In the genomic region with DNA sequence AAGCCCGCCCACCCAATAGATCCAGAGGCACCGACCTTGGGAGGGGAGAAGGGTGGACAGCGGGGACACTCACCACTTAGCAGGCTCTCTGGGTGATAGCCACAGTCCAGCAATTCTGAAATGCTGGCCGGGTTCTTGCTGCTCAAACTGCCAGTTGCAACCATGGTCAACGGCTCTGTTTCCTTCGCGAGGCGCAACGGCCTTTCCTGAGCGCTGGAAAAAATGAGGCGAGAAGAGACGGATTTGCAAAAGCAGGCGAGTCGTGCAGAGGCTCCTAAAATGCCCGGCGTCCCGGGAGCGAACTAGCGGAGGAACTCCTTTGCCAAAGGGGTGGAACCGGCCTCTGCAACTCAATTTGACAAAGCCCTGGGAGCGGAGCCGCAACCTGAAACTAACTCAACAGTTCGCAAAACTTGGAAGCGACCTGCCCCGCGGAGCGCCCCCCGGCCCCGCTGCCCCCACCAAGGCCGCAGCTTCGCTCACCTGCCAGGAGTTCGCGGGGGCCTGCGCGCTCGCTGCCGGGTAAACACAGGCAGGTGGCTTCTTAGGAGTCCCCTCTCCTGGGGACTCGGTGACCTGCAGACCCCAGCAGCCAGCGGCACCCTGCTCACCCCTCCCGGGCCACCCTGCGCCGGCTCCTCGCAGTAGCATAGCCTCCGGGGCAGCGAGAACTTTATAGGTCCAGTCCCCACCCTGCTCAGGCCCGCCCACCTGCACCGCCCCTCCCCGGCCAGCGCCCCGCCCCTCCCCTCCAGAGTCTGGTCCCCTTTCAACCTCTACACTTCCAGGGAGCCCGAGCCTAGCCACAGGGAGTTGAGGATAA, we compare ENCODE assay signal across 8 cellular contexts. TPM values are rescaled to one million over a fixed set of nuclear protein-coding genes. Genes with fewer than 3 reads are reported as not detected.
DNase-seq lines count a peak whose midpoint lies in the region; ATAC-seq and TF ChIP-seq lines count a peak whose summit lies in the region.

A gene with protein sequence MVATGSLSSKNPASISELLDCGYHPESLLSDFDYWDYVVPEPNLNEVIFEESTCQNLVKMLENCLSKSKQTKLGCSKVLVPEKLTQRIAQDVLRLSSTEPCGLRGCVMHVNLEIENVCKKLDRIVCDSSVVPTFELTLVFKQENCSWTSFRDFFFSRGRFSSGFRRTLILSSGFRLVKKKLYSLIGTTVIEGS (minus strand): TSS at position 649 of the 823 bp plus-strand sequence. CDS start 485 bp downstream, at position 164.

- H3K4me1 Mint-ChIP-seq in stimulated activated effector memory CD8-positive, alpha-beta T cell treated with anti-CD3 and anti-CD28 coated beads, Interleukin-12 subunit alpha, Interleukin-12 subunit beta, amount 100 ng/mL, for 72 hours, result peaks cover 18% of the 10 kb centered on the region

- H3K4me3 Mint-ChIP-seq in stimulated activated effector memory CD8-positive, alpha-beta T cell treated with anti-CD3 and anti-CD28 coated beads, Interleukin-12 subunit alpha, Interleukin-12 subunit beta, amount 100 ng/mL, for 72 hours, result peak within 1 kb of the TSS; percentile 74

- ATAC-seq in left colon (peak; percentile 86), HG03378 (IDR thresholded peaks at IDR 0.05; ENCODE audit: unreplicated experiment) (no peak)
- ATAC-seq in stimulated activated effector memory CD8-positive, alpha-beta T cell treated with anti-CD3 and anti-CD28 coated beads, Interleukin-12 subunit alpha, Interleukin-12 subunit beta, amount 100 ng/mL, for 72 hours, result peak; percentile 73

- H3K36me3 Mint-ChIP-seq in stimulated activated effector memory CD8-positive, alpha-beta T cell treated with anti-CD3 and anti-CD28 coated beads, Interleukin-12 subunit alpha, Interleukin-12 subunit beta, amount 100 ng/mL, for 72 hours, result no peaks in the 10 kb centered on the region

- no peaks in the 10 kb centered on the region for H3K9me3 Mint-ChIP-seq in stimulated activated effector memory CD8-positive, alpha-beta T cell treated with anti-CD3 and anti-CD28 coated beads, Interleukin-12 subunit alpha, Interleukin-12 subunit beta, amount 100 ng/mL, for 72 hours

- H3K4me3 ChIP-seq in cardiac fibroblast (replicated peaks in 1 of 2; ENCODE audit: low read depth in 2 of 2, low read length in 2 of 2), result peak within 1 kb of the TSS; percentile 53 to 59

- H3K27ac Mint-ChIP-seq in stimulated activated effector memory CD8-positive, alpha-beta T cell treated with anti-CD3 and anti-CD28 coated beads, Interleukin-12 subunit alpha, Interleukin-12 subunit beta, amount 100 ng/mL, for 72 hours, result no peak within 1 kb of the TSS

- peak; percentile 40 for DNase-seq in GM13976 (ENCODE audit: low spot score)
- peak; percentile 59 for DNase-seq in NCI-H460 (ENCODE audit: extremely low read depth, low read depth)
- peak; percentile 33 to 54 for DNase-seq in cardiac fibroblast (ENCODE audit: low read depth in 2 of 2)
- peak in 1 of 2 donors; percentile 35 for DNase-seq in left colon
- no peak for DNase-seq in stimulated activated effector memory CD8-positive, alpha-beta T cell treated with anti-CD3 and anti-CD28 coated beads, Interleukin-12 subunit alpha, Interleukin-12 subunit beta, amount 100 ng/mL, for 72 hours (ENCODE audit: low spot score in 2 of 2)
- DNase-seq in OCI-M2 (lab: John Stamatoyannopoulos, UW; ENCODE audit: unreplicated experiment), result no peak
- DNase-seq in HCEC 1CT, result no peak

- intact Hi-C loops in left colon (cut with DNase I, micrococcal nuclease), result no loop called here

- TF ChIP-seq CTCF in GM13976 (IDR thresholded peaks at IDR 0.05; ENCODE audit: borderline replicate concordance, control extremely low read depth, extremely low read depth, insufficient read depth, missing control alignments) (no peak), cardiac fibroblast (IDR thresholded peaks at IDR 0.05; ENCODE audit: low read depth, low read length) (no peak)

- in situ Hi-C loops in GM13976 (cut with MboI; ENCODE audit: low sequenced_read_pairs, unreplicated experiment), result no loop called here

RNA-seq across cellular contexts. Expression of the gene that starts here (rescaled TPM):
- total RNA-seq in NCI-H460 (2014; rRNA removed; shearing (Covaris generic)), result 46.5 and 48.0 TPM in 2 replicates
- polyA plus RNA-seq in NCI-H460 (2014; cell fraction: nucleus; rRNA removed), result 40.4 and 49.4 TPM in 2 replicates
- total RNA-seq in left colon, result under 1 TPM in 1 of 2 donors, not detected in 1; 0.64 TPM

Comparison
In these comparisons a context has a peak if more than half of its experiments do, and no peak if none do; other contexts are left out.
1. RNA of the gene that starts here (total RNA-seq): 46.5 to 48.0 TPM in NCI-H460; 0.64 TPM in left colon; every median in the first group is over 10 times any median in the second.
2. Peak in ATAC-seq in left colon; RNA of the gene not detected or under 1 TPM.
3. DNase-seq: peak in GM13976 (single experiment), NCI-H460 (single experiment) and cardiac fibroblast (2 of 2); none in stimulated activated effector memory CD8-positive, alpha-beta T cell treated with anti-CD3 and anti-CD28 coated beads, Interleukin-12 subunit alpha, Interleukin-12 subunit beta, amount 100 ng/mL, for 72 hours (0 of 2), OCI-M2 (single experiment) and HCEC 1CT (single experiment).